Comparison of ENCODE assay signal across 8 cellular contexts in the genomic region with DNA sequence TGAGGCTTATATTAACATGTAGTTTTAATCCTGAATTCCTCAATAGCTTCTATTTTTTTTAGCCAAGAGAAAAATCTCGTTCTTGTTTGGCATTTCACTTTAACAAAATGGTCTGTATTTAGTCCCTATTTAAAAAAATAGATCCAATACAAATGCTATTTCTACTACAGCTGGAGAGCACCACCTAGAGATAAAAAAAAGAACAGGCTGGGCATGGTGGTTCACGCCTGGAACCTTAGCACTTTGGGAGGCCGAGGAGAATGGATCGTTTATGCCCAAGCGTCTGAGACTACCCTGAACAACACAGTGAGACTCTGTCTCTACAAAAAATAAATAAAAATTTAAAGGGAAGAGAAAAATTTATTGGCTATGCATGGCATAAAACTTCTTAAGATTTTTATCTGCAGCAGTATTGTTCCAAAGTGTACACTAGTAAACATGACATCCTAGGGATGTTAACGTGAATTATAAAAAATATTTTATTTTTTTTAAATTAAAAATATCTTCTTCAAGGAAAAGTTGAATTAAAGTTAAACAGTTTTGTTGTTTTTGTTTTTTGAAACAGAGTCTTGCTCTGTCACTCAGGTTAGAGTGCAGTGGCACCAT. TPM values are rescaled to one million over a fixed set of nuclear protein-coding genes. Genes with fewer than 3 reads are reported as not detected.
DNase-seq lines count a peak whose midpoint lies in the region; ATAC-seq and TF ChIP-seq lines count a peak whose summit lies in the region.

No MANE protein-coding gene starts in this region.

- peak; percentile 18 for TF ChIP-seq CTCF in GM20000 (IDR thresholded peaks at IDR 0.05; ENCODE audit: extremely low read depth, missing control alignments)
- peak; percentile 66 to 71 for TF ChIP-seq CTCF in fibroblast of lung (conservative IDR thresholded peaks at IDR 0.05 in 1 of 2, IDR thresholded peaks at IDR 0.05 in 1 of 2; ENCODE audit: low read depth in 1 of 2, low read length in 2 of 2)
- TF ChIP-seq CTCF in upper lobe of right lung (IDR thresholded peaks at IDR 0.05) = peak; percentile 39

- H3K4me1 ChIP-seq in fibroblast of lung (ENCODE audit: control insufficient read depth, extremely low read depth, insufficient read depth, low read length) (peaks cover 3% of the 10 kb centered on the region), upper lobe of right lung (peaks cover 6% of the 10 kb centered on the region)

- DNase-seq in AG20443 (ENCODE audit: low spot score) (peak; percentile 38), GM20000 (ENCODE audit: low spot score) (no peak), RPMI7951 (ENCODE audit: low read depth) (peak; percentile 51), fibroblast of lung (ENCODE audit: low read depth in 2 of 2) (peak; percentile 37 to 74), upper lobe of right lung (no peak)
- DNase-seq in effector CD4-positive, alpha-beta T cell = no peak

- H3K27ac ChIP-seq in fibroblast of lung (ENCODE audit: insufficient read depth, low read length) = no peak overlapping the region
- H3K27ac ChIP-seq in upper lobe of right lung = no peak overlapping the region

- H3K4me2 ChIP-seq in fibroblast of lung (ENCODE audit: extremely low read depth, insufficient read depth, low read length) = no peak overlapping the region

- H3K9me3 ChIP-seq in fibroblast of lung (ENCODE audit: control insufficient read depth, insufficient read depth, low read depth, low read length) (no peaks in the 10 kb centered on the region), upper lobe of right lung (no peaks in the 10 kb centered on the region)

- H3K9ac ChIP-seq in fibroblast of lung (ENCODE audit: insufficient read depth, low read length) = no peak overlapping the region

- H3K36me3 ChIP-seq in fibroblast of lung (ENCODE audit: control insufficient read depth, insufficient read depth, low read length) (peaks cover 2% of the 10 kb centered on the region), upper lobe of right lung (peaks cover 49% of the 10 kb centered on the region)

- H3K27me3 ChIP-seq in fibroblast of lung (ENCODE audit: control insufficient read depth, insufficient read depth, low read length) = no peaks in the 10 kb centered on the region
- H3K27me3 ChIP-seq in upper lobe of right lung = no peaks in the 10 kb centered on the region

- H3K79me2 ChIP-seq in fibroblast of lung (ENCODE audit: control insufficient read depth, insufficient read depth, low read length) = peaks cover 27% of the 10 kb centered on the region

- no peak for ATAC-seq in upper lobe of right lung
- ATAC-seq in HG02588 (IDR thresholded peaks at IDR 0.05; ENCODE audit: unreplicated experiment) = no peak
- ATAC-seq in GM18861 (IDR thresholded peaks at IDR 0.05; ENCODE audit: unreplicated experiment) = no peak

- H2AFZ ChIP-seq in fibroblast of lung (ENCODE audit: low read length) = no peak overlapping the region

- H4K20me1 ChIP-seq in fibroblast of lung (ENCODE audit: control insufficient read depth, extremely low read depth, insufficient read depth, low read length) = no peaks in the 10 kb centered on the region

- no peak overlapping the region for H3K4me3 ChIP-seq in fibroblast of lung (replicated peaks in 1 of 4; ENCODE audit: control extremely low read depth in 1 of 4, insufficient read depth in 1 of 4, low read depth in 3 of 4, low read length in 4 of 4)
- H3K4me3 ChIP-seq in upper lobe of right lung = no peak overlapping the region

- intact Hi-C loops in upper lobe of right lung (cut with DNase I) = no loop called here

RNA-seq across cellular contexts. Expression of gene ST7L, which starts 4.4 kb away (rescaled TPM):
- 27.4 and 31.5 TPM in 2 replicates for total RNA-seq in RPMI7951 (2014; rRNA removed; shearing (Covaris generic))
- total RNA-seq in fibroblast of lung (16.9 and 18.0 TPM in 2 replicates), upper lobe of right lung (27.2 TPM)
- 14.0 and 14.6 TPM in 2 replicates for polyA plus RNA-seq in fibroblast of lung
- polyA plus RNA-seq in fibroblast of lung (2012) = 12.9 and 14.4 TPM in 2 replicates
- polyA minus RNA-seq in fibroblast of lung (ENCODE audit: low replicate concordance) = 2.9 and 10.7 TPM in 2 replicates

RNA-seq across cellular contexts. Expression of gene CAPZA1, which starts 5.1 kb away (rescaled TPM):
- total RNA-seq in RPMI7951 (2014; rRNA removed; shearing (Covaris generic)) = 251 and 265 TPM in 2 replicates
- 155 and 201 TPM in 2 replicates for total RNA-seq in fibroblast of lung
- 262 and 341 TPM in 2 replicates for polyA plus RNA-seq in fibroblast of lung
- polyA plus RNA-seq in fibroblast of lung (2012) = 137 and 155 TPM in 2 replicates
- 14.5 and 30.6 TPM in 2 replicates for polyA minus RNA-seq in fibroblast of lung (ENCODE audit: low replicate concordance)
- total RNA-seq in upper lobe of right lung = 123 TPM

RNA-seq across cellular contexts. Expression of gene MOV10, which starts 59.9 kb away (rescaled TPM):
- total RNA-seq in RPMI7951 (2014; rRNA removed; shearing (Covaris generic)) = 36.3 and 56.7 TPM in 2 replicates
- total RNA-seq in fibroblast of lung = 40.3 and 42.9 TPM in 2 replicates
- 39.6 and 51.8 TPM in 2 replicates for polyA plus RNA-seq in fibroblast of lung
- 67.4 and 79.3 TPM in 2 replicates for polyA plus RNA-seq in fibroblast of lung (2012)
- 117 and 218 TPM in 2 replicates for polyA minus RNA-seq in fibroblast of lung (ENCODE audit: low replicate concordance)
- 62.8 TPM for total RNA-seq in upper lobe of right lung

Comparison
In these comparisons a context has a peak if more than half of its experiments do, and no peak if none do; other contexts are left out.
1. DNase-seq: peak in AG20443 (single experiment), RPMI7951 (single experiment) and fibroblast of lung (2 of 2); none in GM20000 (single experiment), upper lobe of right lung (single experiment) and effector CD4-positive, alpha-beta T cell (single experiment).
2. CTCF ChIP-seq: peak in every context shown above with its lines; median percentile 68 in fibroblast of lung; 39 in upper lobe of right lung; 18 in GM20000.